In genomic region chr14:74945261-74945851, GRCh38 we compare ENCODE assay signal across 9 cellular contexts. TPM values are rescaled to one million over a fixed set of nuclear protein-coding genes. Genes with fewer than 3 reads are reported as not detected.
DNase-seq lines count a peak whose midpoint lies in the region; ATAC-seq and TF ChIP-seq lines count a peak whose summit lies in the region.
"Had no signal": no experiment of that assay in that cellular context is flagged by ENCODE, and none has a peak within 500 bp of the region (broad histone marks: within the 10 kb centered on the region; RNA-seq: fewer than 3 reads in every experiment).

No MANE protein-coding gene starts in this region.

- H3K36me3 ChIP-seq in BLaER1 (no peaks in the 10 kb centered on the region), SU-DHL-6 (ENCODE audit: low read length) (no peaks in the 10 kb centered on the region), iPS DF 6.9 (ENCODE audit: control insufficient read depth, insufficient read depth, low read length) (no peaks in the 10 kb centered on the region)

- no peak overlapping the region for H3K4me3 Mint-ChIP-seq in T-helper 17 cell
- H3K4me3 Mint-ChIP-seq: stimulated activated naive CD8-positive, alpha-beta T cell treated with anti-CD3 and anti-CD28 coated beads, Interleukin-15, Interleukin-2, amounts not matched to agents 100 ng/mL and 50 ng/mL, for 24 hours had no signal

- H3F3A ChIP-seq in SU-DHL-6 (ENCODE audit: insufficient read depth), result peaks cover 6% of the 10 kb centered on the region; the same call in 1 of the 2 replicates

- H3K9ac ChIP-seq in BLaER1 (peak overlapping the region; percentile 18), SU-DHL-6 (ENCODE audit: low read length) (no peak overlapping the region)

- H3K27ac ChIP-seq in BLaER1 (peak overlapping the region; percentile 55), SU-DHL-6 (ENCODE audit: low read depth, low read length) (no peak overlapping the region), iPS DF 6.9 (ENCODE audit: low read length) (no peak overlapping the region)

- no CpG with 5 or more reads among the region's 17 CpGs for WGBS in iPS DF 6.9 (ENCODE audit: insufficient coverage, insufficient read length)

- ATAC-seq in HG03460 (IDR thresholded peaks at IDR 0.05; ENCODE audit: unreplicated experiment) (no peak), T-helper 17 cell (no peak), HG03565 (IDR thresholded peaks at IDR 0.05; ENCODE audit: unreplicated experiment) (no peak)

- peak overlapping the region; percentile 26 for H2AFZ ChIP-seq in SU-DHL-6 (ENCODE audit: low read depth, low read length, severe bottlenecking)

- H4K20me1 ChIP-seq in BLaER1 (no peaks in the 10 kb centered on the region), SU-DHL-6 (ENCODE audit: low read depth, low read length) (no peaks in the 10 kb centered on the region)

- no peaks in the 10 kb centered on the region for H3K9me2 ChIP-seq in SU-DHL-6 (replicated peaks; ENCODE audit: insufficient read depth, low read length)

- peaks cover 23% of the 10 kb centered on the region for H3K4me1 Mint-ChIP-seq in T-helper 17 cell

- H3K27me3 ChIP-seq in BLaER1, result no peaks in the 10 kb centered on the region
- H3K27me3 ChIP-seq in SU-DHL-6 (ENCODE audit: low read length), result no peaks in the 10 kb centered on the region
- H3K27me3 ChIP-seq in iPS DF 6.9 (ENCODE audit: control insufficient read depth, insufficient read depth, low read length), result no peaks in the 10 kb centered on the region

- H3K4me2 ChIP-seq in BLaER1, result peak overlapping the region; percentile 72
- no peak overlapping the region for H3K4me2 ChIP-seq in SU-DHL-6 (ENCODE audit: low read depth, low read length, poor library complexity, severe bottlenecking)

- H3K79me2 ChIP-seq in SU-DHL-6 (ENCODE audit: insufficient read depth, low read length), result no peaks in the 10 kb centered on the region

- DNase-seq in iPS DF 6.9 (ENCODE audit: low read depth, low spot score) (peak; percentile 43), T-helper 17 cell (no peak), GF-D8 (lab: John Stamatoyannopoulos, UW) (no peak)

- no peaks in the 10 kb centered on the region for H3K36me3 Mint-ChIP-seq in T-helper 17 cell (ENCODE audit: low read depth)

- H3K4me1 ChIP-seq in BLaER1 (peaks cover 72% of the 10 kb centered on the region), iPS DF 6.9 (ENCODE audit: control insufficient read depth, insufficient read depth, low read length) (0 out of 2 replicates have a peak, but pooled peaks cover 3% of the 10 kb centered on the region)

- peaks cover 8% of the 10 kb centered on the region for H3K27me3 Mint-ChIP-seq in T-helper 17 cell
- H3K27me3 Mint-ChIP-seq: stimulated activated naive CD8-positive, alpha-beta T cell treated with anti-CD3 and anti-CD28 coated beads, Interleukin-15, Interleukin-2, amounts not matched to agents 100 ng/mL and 50 ng/mL, for 24 hours had no signal

- H3K4me3 ChIP-seq in BLaER1 (no peak overlapping the region), SU-DHL-6 (ENCODE audit: insufficient read depth, low read length, poor library complexity, severe bottlenecking) (no peak overlapping the region), iPS DF 6.9 (ENCODE audit: low read length) (no peak overlapping the region)

- H3K9me3 ChIP-seq in BLaER1, result no peaks in the 10 kb centered on the region
- H3K9me3 ChIP-seq in SU-DHL-6 (ENCODE audit: insufficient read depth, low read length), result no peaks in the 10 kb centered on the region
- H3K9me3 ChIP-seq in iPS DF 6.9 (ENCODE audit: control insufficient read depth, insufficient read depth, low read length), result no peaks in the 10 kb centered on the region
- H3K9me3 ChIP-seq in T-helper 17 cell (ENCODE audit: control insufficient read depth, low read length, poor library complexity, severe bottlenecking), result no peaks in the 10 kb centered on the region

- TF ChIP-seq CTCF in GM12873 (IDR thresholded peaks at IDR 0.05; ENCODE audit: insufficient read depth, low read depth, low read length, missing control alignments) (peak; percentile 67), SU-DHL-6 (IDR thresholded peaks at IDR 0.05; ENCODE audit: insufficient read depth, low read length, poor library complexity, severe bottlenecking) (peak; percentile 71)

- H3K27ac Mint-ChIP-seq in T-helper 17 cell, result no peak overlapping the region
- H3K27ac Mint-ChIP-seq: stimulated activated naive CD8-positive, alpha-beta T cell treated with anti-CD3 and anti-CD28 coated beads, Interleukin-15, Interleukin-2, amounts not matched to agents 100 ng/mL and 50 ng/mL, for 24 hours had no signal

RNA-seq across cellular contexts. Expression of gene PGF, which starts 10.0 kb away (rescaled TPM):
- not detected for total RNA-seq in T-helper 17 cell

RNA-seq across cellular contexts. Expression of gene RPS6KL1, which starts 22.3 kb away (rescaled TPM):
- 1 to 10 TPM; 1.0 to 1.9 TPM for total RNA-seq in T-helper 17 cell

RNA-seq across cellular contexts. Expression of gene EIF2B2, which starts 57.4 kb away (rescaled TPM):
- total RNA-seq in T-helper 17 cell, result 10 to 100 TPM; 22.9 to 25.9 TPM
